Comparison of ENCODE assay signal across 8 cellular contexts in the genomic region with DNA sequence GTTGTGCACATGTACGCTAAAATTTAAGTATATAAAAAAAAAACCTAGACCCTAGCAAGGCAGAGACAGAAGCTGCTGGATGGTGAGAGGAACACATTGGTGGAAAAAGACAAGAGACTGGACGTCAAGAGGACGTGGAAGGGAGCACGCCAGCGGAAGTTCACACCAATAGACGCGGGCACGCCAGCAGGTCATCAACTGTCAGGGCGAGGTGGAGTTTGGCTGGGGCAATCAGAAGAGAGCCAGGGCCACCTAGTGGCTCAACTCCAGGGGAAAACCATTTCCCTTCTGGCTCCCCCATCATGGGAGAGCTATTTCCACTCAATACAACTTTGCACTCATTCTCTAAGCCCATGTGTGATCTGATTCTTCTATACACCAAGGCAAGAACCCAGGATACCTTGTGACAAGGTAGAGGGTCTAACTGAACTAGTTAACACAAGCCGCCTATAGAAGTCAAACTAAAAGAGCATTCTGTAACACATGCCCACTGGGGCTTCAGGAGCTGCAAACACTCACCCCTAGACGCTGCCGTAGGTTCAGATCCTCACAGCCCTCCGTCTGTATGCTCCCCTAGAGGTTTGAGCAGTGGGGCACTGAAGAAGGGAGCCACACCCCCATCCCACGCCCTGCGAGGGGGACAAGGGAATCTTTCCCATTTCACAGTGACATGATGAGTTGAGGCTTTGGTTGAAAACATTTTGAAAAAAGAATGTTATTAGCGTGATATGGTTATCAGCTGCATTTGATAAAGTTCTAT.
A peak's percentile ranks its signal among the peaks of the same experiment; 100 is the strongest.
DNase-seq lines count a peak whose midpoint lies in the region; ATAC-seq, FAIRE-seq and TF ChIP-seq lines count a peak whose summit lies in the region.

No MANE protein-coding gene starts in this region.

- no peaks in the 10 kb centered on the region for H3K27me3 ChIP-seq in HepG2 (ENCODE audit: control insufficient read depth in 1 of 2, insufficient read depth in 2 of 2, low read length in 2 of 2)
- H3K27me3 ChIP-seq in CD4-positive, alpha-beta T cell (ENCODE audit: control insufficient read depth, insufficient read depth, low read length) = no peaks in the 10 kb centered on the region

- no peak overlapping the region for H3K4me3 ChIP-seq in HepG2 (replicated peaks in 1 of 3; ENCODE audit: insufficient read depth in 1 of 3, low read depth in 2 of 3, low read length in 3 of 3)

- no peaks in the 10 kb centered on the region for H3K27me3 Mint-ChIP-seq in CD4-positive, alpha-beta T cell

- H3K4me1 ChIP-seq in HepG2 (ENCODE audit: insufficient read depth, low read length) = no peaks in the 10 kb centered on the region

- TF ChIP-seq CTCF in D721Med (IDR thresholded peaks at IDR 0.05; ENCODE audit: insufficient read depth, missing control alignments) = peak; percentile 1
- TF ChIP-seq CTCF in HepG2 (CRISPR knock-in tag; IDR thresholded peaks at IDR 0.05) = peak; percentile 14; the same call in 1 of the 2 replicates
- no peak for TF ChIP-seq CTCF in CD4-positive, alpha-beta T cell (IDR thresholded peaks at IDR 0.05)

- H3K36me3 Mint-ChIP-seq in CD4-positive, alpha-beta T cell (ENCODE audit: low read depth) = no peaks in the 10 kb centered on the region

- H3K4me2 ChIP-seq in HepG2 (ENCODE audit: low read depth, low read length) = no peak overlapping the region

- TF ChIP-seq EP300 in HepG2 (IDR thresholded peaks at IDR 0.05; ENCODE audit: low read depth in 2 of 2, low read length in 2 of 2) (no peak), HepG2 (CRISPR knock-in tag; IDR thresholded peaks at IDR 0.05; ENCODE audit: borderline replicate concordance) (no peak)

- no peak overlapping the region for H2AFZ ChIP-seq in HepG2 (ENCODE audit: low read length)

- H3K9me3 ChIP-seq in HepG2 (ENCODE audit: low read length) = peaks cover 57% of the 10 kb centered on the region
- no peaks in the 10 kb centered on the region for H3K9me3 ChIP-seq in CD4-positive, alpha-beta T cell (ENCODE audit: control insufficient read depth, low read length)

- DNase-seq in D721Med (ENCODE audit: insufficient read length, low spot score) (no peak), HepG2 (ENCODE audit: low spot score) (no peak), NCI-H2171 treated with DMSO at 0.1 percent for 48 hours (lab: John Stamatoyannopoulos, UW) (no peak)
- DNase-seq in activated CD4-positive, alpha-beta T cell treated with anti-CD3 and anti-CD28 coated beads for 48 hours = no peak
- no peak for DNase-seq in CD4-positive, alpha-beta T cell

- no peak for TF ChIP-seq RAD21 in HepG2 (CRISPR knock-in tag; IDR thresholded peaks at IDR 0.05)

- WGBS in HepG2 (ENCODE audit: low lambda C conversion rate) = 8% methylated on average over 13 of the region's 16 CpGs

- FAIRE-seq in D721Med (lab: Jason Lieb, UNC) (no peak), HepG2 (lab: Jason Lieb, UNC) (no peak)

- in situ Hi-C loops in HepG2 (cut with HindIII; ENCODE audit: extremely low pct_ligation_motif_present, low pct_unique_long_range_greater_than_20kb) = no loop called here

- H3K9me3 Mint-ChIP-seq in CD4-positive, alpha-beta T cell = peaks cover 3% of the 10 kb centered on the region

- H4K20me1 ChIP-seq in HepG2 (ENCODE audit: insufficient read depth, low read length) = no peaks in the 10 kb centered on the region

- no peaks in the 10 kb centered on the region for H3K36me3 ChIP-seq in HepG2 (replicated peaks in 1 of 2; ENCODE audit: control insufficient read depth in 1 of 2, insufficient read depth in 2 of 2, low read length in 2 of 2)

- no peak for TF ChIP-seq POLR2A in HepG2 (IDR thresholded peaks at IDR 0.05; ENCODE audit: insufficient read depth in 1 of 2, low read depth in 2 of 2, low read length in 2 of 2)

- POLR2A ChIA-PET in HepG2 (lab: Yijun Ruan, JAX) = no interaction called here
- POLR2A ChIA-PET in CD4-positive, alpha-beta T cell (lab: Charles Lee) = no interaction called here

- CTCF ChIA-PET in HepG2 (lab: Yijun Ruan, JAX; ENCODE audit: low intra/inter-chr PET ratio, low total read pairs) = interaction anchor here (1.6 kb wide), 1 partner anchor 704 kb away, joined by 3 read pairs; no protein-coding TSS in a partner anchor
- CTCF ChIA-PET in CD4-positive, alpha-beta T cell (lab: Charles Lee) = no interaction called here

- no peaks in the 10 kb centered on the region for H3K79me2 ChIP-seq in HepG2 (ENCODE audit: insufficient read depth, low read length)

- intact Hi-C loops in HepG2 (cut with micrococcal nuclease; ENCODE audit: unreplicated experiment) = loop anchor here (2.0 to 5.0 kb wide), 2 partner anchors 385 to 862 kb away; no protein-coding TSS in a partner anchor
- intact Hi-C loops in CD4-positive, alpha-beta T cell (cut with DNase I, micrococcal nuclease) = no loop called here

- no peak overlapping the region for H3K27ac ChIP-seq in HepG2 (ENCODE audit: extremely low read length, insufficient read depth, low read length)
- no peak overlapping the region for H3K27ac ChIP-seq in CD4-positive, alpha-beta T cell (ENCODE audit: low read depth, low read length)

- ATAC-seq in HG02870 (IDR thresholded peaks at IDR 0.05; ENCODE audit: unreplicated experiment) (peak; percentile 41), SK-N-SH treated with all-trans-retinoic acid at 6 μM for 48 hours (peak; percentile 49), HepG2 (peak; percentile 37; the same call in 2 of the 3 replicates), GM19397 (IDR thresholded peaks at IDR 0.05; ENCODE audit: unreplicated experiment) (no peak)
- no peak for ATAC-seq in CD4-positive, alpha-beta T cell (ENCODE audit: poor library complexity)

- H3K9ac ChIP-seq in HepG2 (ENCODE audit: insufficient read depth, low read depth, low read length) = no peak overlapping the region

- H3K4me3 Mint-ChIP-seq in CD4-positive, alpha-beta T cell = no peak overlapping the region

- H3K27ac Mint-ChIP-seq in CD4-positive, alpha-beta T cell = no peak overlapping the region

- BruUV-seq in HepG2 (replicated peaks; lab: Mats Ljungman, UMichigan) = no TSS peak

- H3K4me1 Mint-ChIP-seq in CD4-positive, alpha-beta T cell (ENCODE audit: low read depth) = no peaks in the 10 kb centered on the region

TF ChIP-seq in SK-N-SH treated with all-trans-retinoic acid at 6 μM for 48 hours, 23 proteins besides CTCF, POLR2A, EP300 and RAD21 (continues in another document):
- no peak for TF ChIP-seq TSHZ2 (CRISPR knock-in tag; IDR thresholded peaks at IDR 0.05)
- TF ChIP-seq ZFP30 (CRISPR knock-in tag; IDR thresholded peaks at IDR 0.05) = no peak
- no peak for TF ChIP-seq PPARA (CRISPR knock-in tag; IDR thresholded peaks at IDR 0.05; ENCODE audit: borderline replicate concordance)
- no peak for TF ChIP-seq ZC3H10 (CRISPR knock-in tag; IDR thresholded peaks at IDR 0.05)
- TF ChIP-seq SNAI2 (CRISPR knock-in tag; IDR thresholded peaks at IDR 0.05) = no peak

TF ChIP-seq in HepG2, 621 proteins besides CTCF, POLR2A, EP300 and RAD21:
- peak; percentile 54; the same call in 1 of the 2 replicates for TF ChIP-seq RFX5 (IDR thresholded peaks at IDR 0.05; ENCODE audit: low read depth, low read length)
- no peak for TF ChIP-seq ZNF780A (CRISPR knock-in tag; IDR thresholded peaks at IDR 0.05)
- TF ChIP-seq STAG1 (CRISPR knock-in tag; IDR thresholded peaks at IDR 0.05) = peak; percentile 32; the same call in 1 of the 2 replicates

Comparison
In these comparisons a context has a peak if more than half of its experiments do, and no peak if none do; other contexts are left out.
1. ATAC-seq: peak in HG02870 (single experiment), SK-N-SH treated with all-trans-retinoic acid at 6 μM for 48 hours (single experiment) and HepG2 (single experiment); none in GM19397 (single experiment) and CD4-positive, alpha-beta T cell (single experiment).